In the genomic region with DNA sequence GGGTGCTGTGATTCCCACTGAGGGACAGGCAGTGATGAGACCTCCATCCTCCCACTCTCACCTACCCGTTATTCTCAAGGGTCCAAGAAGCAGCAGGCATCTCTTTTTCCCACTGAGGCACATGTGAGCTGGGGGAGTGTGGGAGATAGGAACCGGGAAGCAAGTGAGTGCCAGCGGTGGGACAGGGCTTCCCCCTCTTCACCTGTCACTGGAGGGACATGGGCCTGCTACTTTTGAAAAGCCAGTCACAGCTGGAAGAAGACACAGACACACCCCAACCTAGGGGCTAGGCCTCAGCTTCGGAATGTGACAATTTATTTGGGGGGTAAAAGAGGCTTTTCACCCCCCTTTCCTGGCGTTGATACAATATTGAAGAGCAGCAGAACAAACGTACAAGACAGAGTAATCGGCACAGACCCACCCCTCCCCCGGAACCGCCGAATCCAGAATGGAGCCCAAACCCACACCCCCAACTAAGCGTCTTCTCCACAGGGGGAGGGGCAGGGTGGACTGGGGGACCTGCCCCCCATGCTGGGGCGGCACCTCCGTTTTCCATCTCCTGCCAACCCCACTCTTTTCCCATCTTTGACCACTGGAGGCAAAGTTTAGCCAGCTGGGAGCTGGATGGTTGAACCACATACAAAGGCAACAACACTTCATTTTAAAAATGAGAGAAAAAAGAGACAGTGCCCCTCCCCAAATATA, we compare ENCODE assay signal across 1 cellular context.
TF ChIP-seq lines count a peak whose summit lies in the region.

No MANE protein-coding gene starts in this region.

TF ChIP-seq in SK-N-SH, 30 proteins besides CTCF, POLR2A, EP300 and RAD21 (continued from another document):
- TF ChIP-seq, protein P1, sequence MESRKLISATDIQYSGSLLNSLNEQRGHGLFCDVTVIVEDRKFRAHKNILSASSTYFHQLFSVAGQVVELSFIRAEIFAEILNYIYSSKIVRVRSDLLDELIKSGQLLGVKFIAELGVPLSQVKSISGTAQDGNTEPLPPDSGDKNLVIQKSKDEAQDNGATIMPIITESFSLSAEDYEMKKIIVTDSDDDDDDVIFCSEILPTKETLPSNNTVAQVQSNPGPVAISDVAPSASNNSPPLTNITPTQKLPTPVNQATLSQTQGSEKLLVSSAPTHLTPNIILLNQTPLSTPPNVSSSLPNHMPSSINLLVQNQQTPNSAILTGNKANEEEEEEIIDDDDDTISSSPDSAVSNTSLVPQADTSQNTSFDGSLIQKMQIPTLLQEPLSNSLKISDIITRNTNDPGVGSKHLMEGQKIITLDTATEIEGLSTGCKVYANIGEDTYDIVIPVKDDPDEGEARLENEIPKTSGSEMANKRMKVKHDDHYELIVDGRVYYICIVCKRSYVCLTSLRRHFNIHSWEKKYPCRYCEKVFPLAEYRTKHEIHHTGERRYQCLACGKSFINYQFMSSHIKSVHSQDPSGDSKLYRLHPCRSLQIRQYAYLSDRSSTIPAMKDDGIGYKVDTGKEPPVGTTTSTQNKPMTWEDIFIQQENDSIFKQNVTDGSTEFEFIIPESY (IDR thresholded peaks at IDR 0.05; ENCODE audit: borderline replicate concordance, low read depth): no peak
- TF ChIP-seq, protein P2, sequence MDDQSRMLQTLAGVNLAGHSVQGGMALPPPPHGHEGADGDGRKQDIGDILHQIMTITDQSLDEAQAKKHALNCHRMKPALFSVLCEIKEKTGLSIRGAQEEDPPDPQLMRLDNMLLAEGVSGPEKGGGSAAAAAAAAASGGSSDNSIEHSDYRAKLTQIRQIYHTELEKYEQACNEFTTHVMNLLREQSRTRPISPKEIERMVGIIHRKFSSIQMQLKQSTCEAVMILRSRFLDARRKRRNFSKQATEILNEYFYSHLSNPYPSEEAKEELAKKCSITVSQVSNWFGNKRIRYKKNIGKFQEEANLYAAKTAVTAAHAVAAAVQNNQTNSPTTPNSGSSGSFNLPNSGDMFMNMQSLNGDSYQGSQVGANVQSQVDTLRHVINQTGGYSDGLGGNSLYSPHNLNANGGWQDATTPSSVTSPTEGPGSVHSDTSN (IDR thresholded peaks at IDR 0.05): no peak
- TF ChIP-seq, protein P3, sequence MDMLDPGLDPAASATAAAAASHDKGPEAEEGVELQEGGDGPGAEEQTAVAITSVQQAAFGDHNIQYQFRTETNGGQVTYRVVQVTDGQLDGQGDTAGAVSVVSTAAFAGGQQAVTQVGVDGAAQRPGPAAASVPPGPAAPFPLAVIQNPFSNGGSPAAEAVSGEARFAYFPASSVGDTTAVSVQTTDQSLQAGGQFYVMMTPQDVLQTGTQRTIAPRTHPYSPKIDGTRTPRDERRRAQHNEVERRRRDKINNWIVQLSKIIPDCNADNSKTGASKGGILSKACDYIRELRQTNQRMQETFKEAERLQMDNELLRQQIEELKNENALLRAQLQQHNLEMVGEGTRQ (IDR thresholded peaks at IDR 0.05; ENCODE audit: borderline replicate concordance, low read depth, low read length): no peak
- TF ChIP-seq FOSL2 (IDR thresholded peaks at IDR 0.05; ENCODE audit: borderline replicate concordance, low read depth) (no peak), NFIC (IDR thresholded peaks at IDR 0.05; ENCODE audit: borderline replicate concordance) (no peak), GABPA (IDR thresholded peaks at IDR 0.05; ENCODE audit: low read depth) (no peak)
- TF ChIP-seq, protein P4, sequence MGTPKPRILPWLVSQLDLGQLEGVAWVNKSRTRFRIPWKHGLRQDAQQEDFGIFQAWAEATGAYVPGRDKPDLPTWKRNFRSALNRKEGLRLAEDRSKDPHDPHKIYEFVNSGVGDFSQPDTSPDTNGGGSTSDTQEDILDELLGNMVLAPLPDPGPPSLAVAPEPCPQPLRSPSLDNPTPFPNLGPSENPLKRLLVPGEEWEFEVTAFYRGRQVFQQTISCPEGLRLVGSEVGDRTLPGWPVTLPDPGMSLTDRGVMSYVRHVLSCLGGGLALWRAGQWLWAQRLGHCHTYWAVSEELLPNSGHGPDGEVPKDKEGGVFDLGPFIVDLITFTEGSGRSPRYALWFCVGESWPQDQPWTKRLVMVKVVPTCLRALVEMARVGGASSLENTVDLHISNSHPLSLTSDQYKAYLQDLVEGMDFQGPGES (IDR thresholded peaks at IDR 0.05; ENCODE audit: low read depth, low read length): no peak
- TF ChIP-seq, protein P5, sequence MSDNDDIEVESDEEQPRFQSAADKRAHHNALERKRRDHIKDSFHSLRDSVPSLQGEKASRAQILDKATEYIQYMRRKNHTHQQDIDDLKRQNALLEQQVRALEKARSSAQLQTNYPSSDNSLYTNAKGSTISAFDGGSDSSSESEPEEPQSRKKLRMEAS (IDR thresholded peaks at IDR 0.05; ENCODE audit: low read depth): no peak
TF ChIP-seq in SK-N-SH: peak in this region for 0.
